Comparison of ENCODE assay signal across 20 cellular contexts in genomic region chr1:240644732-240645131, GRCh38. TPM values are rescaled to one million over a fixed set of nuclear protein-coding genes. Genes with fewer than 3 reads are reported as not detected.
DNase-seq lines count a peak whose midpoint lies in the region; ATAC-seq, FAIRE-seq and TF ChIP-seq lines count a peak whose summit lies in the region.
"Had no signal": no experiment of that assay in that cellular context is flagged by ENCODE, and none has a peak within 500 bp of the region (broad histone marks: within the 10 kb centered on the region; RNA-seq: fewer than 3 reads in every experiment).

No MANE protein-coding gene starts in this region.

- H3K4me2 ChIP-seq in K562 (ENCODE audit: insufficient read depth, low read length) (no peak overlapping the region), parathyroid adenoma (ENCODE audit: low read length) (no peak overlapping the region)

- TF ChIP-seq POLR2A in K562 (conservative IDR thresholded peaks at IDR 0.05) = no peak

- 0% methylated on average over 6 of the region's 6 CpGs for WGBS in K562 (ENCODE audit: insufficient coverage, low coverage, missing lambda C conversion rate)
- 63 to 77% methylated on average over 6 of the region's 6 CpGs for WGBS in aorta, 2 donors

- no peak overlapping the region for H3K9ac ChIP-seq in K562 (ENCODE audit: insufficient read depth in 1 of 2, low read depth in 2 of 2, low read length in 2 of 2)
- H3K9ac ChIP-seq in parathyroid adenoma = no peak overlapping the region

- H3K4me3 ChIP-seq in K562 = no peak overlapping the region
- H3K4me3 ChIP-seq in parathyroid adenoma (ENCODE audit: low read depth, low read length) = no peak overlapping the region
- H3K4me3 ChIP-seq in aorta (ENCODE audit: low read length in 2 of 2) = no peak overlapping the region
- H3K4me3 ChIP-seq: SJCRH30 had no signal

- no peaks in the 10 kb centered on the region for H3K9me1 ChIP-seq in K562 (ENCODE audit: control insufficient read depth, insufficient read depth, low read length)

- no peaks in the 10 kb centered on the region; a peak in 1 of 5 replicates for H3K27me3 ChIP-seq in K562 (ENCODE audit: control insufficient read depth in 2 of 2, insufficient read depth in 2 of 2, low read length in 2 of 2)
- no peaks in the 10 kb centered on the region for H3K27me3 ChIP-seq in parathyroid adenoma (ENCODE audit: control insufficient read depth, insufficient read depth, low read length)
- no peaks in the 10 kb centered on the region for H3K27me3 ChIP-seq in aorta (ENCODE audit: control insufficient read depth in 1 of 2, insufficient read depth in 2 of 2, low read length in 1 of 2)
- H3K27me3 ChIP-seq: SJCRH30 had no signal

- H3K79me2 ChIP-seq in K562 (ENCODE audit: control insufficient read depth, insufficient read depth, low read length) (no peaks in the 10 kb centered on the region), parathyroid adenoma (no peaks in the 10 kb centered on the region)

- no peak for TF ChIP-seq CTCF in K562 (IDR thresholded peaks at IDR 0.05 in 2 of 3, conservative IDR thresholded peaks at IDR 0.05 in 1 of 3; ENCODE audit: insufficient read depth in 2 of 3, low read depth in 1 of 3, low read length in 3 of 3)
- TF ChIP-seq CTCF in parathyroid adenoma (IDR thresholded peaks at IDR 0.05) = no peak

- intact Hi-C loops in K562 (cut with micrococcal nuclease) = no loop called here
- intact Hi-C loops in aorta (cut with DNase I) = no loop called here

- CTCF ChIA-PET in K562 (lab: Yijun Ruan, JAX; ENCODE audit: low intra/inter-chr PET ratio) = no interaction called here

- H4K20me1 ChIP-seq in K562 (replicated peaks; ENCODE audit: control insufficient read depth, insufficient read depth, low read length) = no peaks in the 10 kb centered on the region

- FAIRE-seq in K562 (lab: Jason Lieb, UNC) = no peak
- FAIRE-seq: GM12892 had no signal

- H3K9me3 ChIP-seq in K562 (replicated peaks; ENCODE audit: control insufficient read depth, insufficient read depth, low read depth, low read length) (no peaks in the 10 kb centered on the region), parathyroid adenoma (ENCODE audit: control insufficient read depth, low read length) (no peaks in the 10 kb centered on the region), aorta (ENCODE audit: control insufficient read depth, low read length) (no peaks in the 10 kb centered on the region)
- H3K9me3 ChIP-seq: SJCRH30 had no signal

- H2AFZ ChIP-seq in K562 (ENCODE audit: low read depth, low read length) = no peak overlapping the region
- H2AFZ ChIP-seq in parathyroid adenoma = peak overlapping the region; percentile 53

- H3K27ac ChIP-seq in K562 (ENCODE audit: extremely low read depth, low read depth, low read length) (no peak overlapping the region), parathyroid adenoma (peak overlapping the region; percentile 68), aorta (ENCODE audit: low read depth in 1 of 2, low read length in 2 of 2) (no peak overlapping the region)
- H3K27ac ChIP-seq: SJCRH30 had no signal

- ATAC-seq in K562 = no peak
- no peak for ATAC-seq in aorta (ENCODE audit: low FRiP score)
- ATAC-seq: Right ventricle myocardium inferior had no signal

- DNase-seq in A172 (ENCODE audit: low spot score) (peak; percentile 15), M059J (ENCODE audit: low read depth) (peak; percentile 44), K562 (ENCODE audit: extremely low read depth in 1 of 4, low spot score in 3 of 4) (no peak), NOMO-1 treated with DMSO at 0.1 percent for 48 hours (lab: John Stamatoyannopoulos, UW; ENCODE audit: unreplicated experiment) (no peak), aorta (no peak), activated T-cell treated with anti-CD3 and anti-CD28 coated beads for 4 hours (no peak)
- DNase-seq: 8988T, Calu3, DMS79 treated with DMSO at 0.1 percent for 48 hours, H7, Karpas-422, NCI-H1105 treated with DMSO at 0.1 percent for 48 hours, NCI-H2029, NCI-H446 treated with DMSO at 0.1 percent for 48 hours, NCI-H526 treated with DMSO at 0.1 percent for 48 hours, SJCRH30 had no signal

- H3K4me1 ChIP-seq in K562 (replicated peaks in 1 of 2; ENCODE audit: control insufficient read depth in 2 of 2, insufficient read depth in 2 of 2, low read length in 2 of 2) (no peaks in the 10 kb centered on the region), parathyroid adenoma (peaks cover 3% of the 10 kb centered on the region), aorta (ENCODE audit: control insufficient read depth in 1 of 2, insufficient read depth in 2 of 2, low read length in 2 of 2) (no peaks in the 10 kb centered on the region)
- H3K4me1 ChIP-seq: SJCRH30 had no signal

- no peak for TF ChIP-seq RAD21 in K562 (CRISPR knock-in tag; conservative IDR thresholded peaks at IDR 0.05 in 1 of 2, IDR thresholded peaks at IDR 0.05 in 1 of 2)

- POLR2A ChIA-PET in K562 (lab: Yijun Ruan, JAX) = no interaction called here

- no TSS peak for BruUV-seq in K562 (replicated peaks; lab: Mats Ljungman, UMichigan)

- H3K36me3 ChIP-seq in K562 (ENCODE audit: control insufficient read depth, insufficient read depth, low read length) (no peaks in the 10 kb centered on the region), parathyroid adenoma (ENCODE audit: control insufficient read depth, insufficient read depth, low read length) (no peaks in the 10 kb centered on the region), aorta (ENCODE audit: control insufficient read depth in 1 of 2, insufficient read depth in 2 of 2, low read length in 1 of 2) (no peaks in the 10 kb centered on the region)
- H3K36me3 ChIP-seq: SJCRH30 had no signal

- no peak for TF ChIP-seq EP300 in K562 (IDR thresholded peaks at IDR 0.05; ENCODE audit: low read length)

- in situ Hi-C loops in K562 (cut with MboI) = no loop called here

TF ChIP-seq in K562, 482 proteins besides CTCF, POLR2A, EP300 and RAD21:
- TF ChIP-seq HDGF (IDR thresholded peaks at IDR 0.05) (no peak), NONO (IDR thresholded peaks at IDR 0.05; ENCODE audit: low read depth in 2 of 2, low read length in 1 of 2) (no peak), ELF2 (CRISPR knock-in tag; IDR thresholded peaks at IDR 0.05) (no peak), CHAMP1 (IDR thresholded peaks at IDR 0.05) (no peak), TFE3 (CRISPR knock-in tag; IDR thresholded peaks at IDR 0.05) (peak; percentile 64), SOX6 (IDR thresholded peaks at IDR 0.05) (peak; percentile 60; the same call in 1 of the 2 replicates)

RNA-seq across cellular contexts. Expression of gene GREM2, which starts 32.8 kb away (rescaled TPM):
- 0.03 and 0.07 TPM in 2 replicates for total RNA-seq in A172 (2014; rRNA removed; shearing (Covaris generic))
- total RNA-seq in M059J (2014; rRNA removed; shearing (Covaris generic)) = 0.15 TPM in 1 of 2 replicates, not detected in the other
- not detected in 2 replicates for total RNA-seq in K562 (2011; cell fraction: chromatin; rRNA removed; ENCODE audit: low replicate concordance)
- not detected in 2 replicates for total RNA-seq in K562 (2011; cell fraction: nucleolus; rRNA removed)
- not detected in 2 replicates for total RNA-seq in K562 (2011; cell fraction: nucleoplasm; rRNA removed)
- total RNA-seq in K562 (2014; rRNA removed) (not detected in 2 replicates), K562 (2014; rRNA removed; fragmentation: Illumina TruSeq; extraction: Trizol) (0.04 TPM in 1 of 2 replicates, not detected in the other), K562 (2015; rRNA removed; fragmentation: Illumina TruSeq; extraction: Trizol) (not detected in 2 replicates), K562 (2021) (0.07 TPM in 1 of 2 replicates, not detected in the other), aorta (1 to 10 TPM; 2.9 to 5.1 TPM)
- polyA plus RNA-seq in K562 (2011; rRNA removed) (not detected in 2 replicates), K562 (2014; fragmentation: Illumina TruSeq; extraction: Trizol) (0.07 TPM in 1 of 2 replicates, not detected in the other), K562 (2014; fragmentation: Nextera tagmentation; extraction: Ambion mirVana) (not detected), K562 (2014; rRNA removed) (0.01 TPM in 1 of 2 replicates, not detected in the other), aorta (under 1 TPM in 1 of 2 donors, not detected in 1; 0.03 TPM)
- polyA plus RNA-seq in K562 (2011; cell fraction: cytosol; rRNA removed) = not detected in 2 replicates
- polyA plus RNA-seq in K562 (2011; cell fraction: nucleus; rRNA removed) = not detected in 2 replicates
- 0.04 and 0.08 TPM in 2 replicates for polyA plus RNA-seq in K562 (2012)
- polyA minus RNA-seq in K562 (2011; rRNA and poly(A)+ RNA removed) = not detected in 2 replicates
- polyA minus RNA-seq in K562 (2011; cell fraction: cytosol; rRNA and poly(A)+ RNA removed) = not detected in 2 replicates
- not detected in 2 replicates for polyA minus RNA-seq in K562 (2011; cell fraction: nucleus; rRNA and poly(A)+ RNA removed)
- total RNA-seq: Calu3, HT-29, Right ventricle myocardium inferior had no signal

Comparison
In these comparisons a context has a peak if more than half of its experiments do, and no peak if none do; other contexts are left out.
1. DNase-seq: peak in A172 (single experiment) and M059J (single experiment); none in K562 (0 of 4), NOMO-1 treated with DMSO at 0.1 percent for 48 hours (single experiment), aorta (0 of 2) and activated T-cell treated with anti-CD3 and anti-CD28 coated beads for 4 hours (single experiment).